In the genomic region with DNA sequence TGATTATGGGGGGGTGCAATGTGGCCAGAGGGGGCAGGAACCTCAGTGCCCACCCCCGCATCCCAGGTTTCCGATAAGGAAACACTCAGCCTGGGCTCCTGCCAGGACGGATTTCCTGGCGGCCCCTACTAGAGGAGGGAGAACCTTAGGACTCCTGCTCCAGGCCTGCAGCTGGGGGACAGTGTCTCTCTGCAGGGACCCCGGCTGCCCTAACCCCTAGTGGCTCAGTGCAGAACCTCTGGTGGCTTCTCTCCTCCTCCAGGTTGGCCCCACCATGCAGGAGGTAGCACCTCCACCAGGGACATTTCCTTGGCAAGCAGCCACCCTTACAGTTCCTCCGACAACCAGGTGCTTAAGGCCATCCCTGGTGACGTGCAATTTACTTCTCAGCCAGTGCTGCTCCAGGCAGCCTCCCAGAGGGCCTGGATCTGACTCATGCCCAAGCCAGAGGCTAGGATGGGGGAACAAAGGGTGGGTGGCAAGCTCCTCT, we compare ENCODE assay signal across 9 cellular contexts. TPM values are rescaled to one million over a fixed set of nuclear protein-coding genes. Genes with fewer than 3 reads are reported as not detected.
DNase-seq lines count a peak whose midpoint lies in the region; ATAC-seq and TF ChIP-seq lines count a peak whose summit lies in the region.
"Had no signal": no experiment of that assay in that cellular context is flagged by ENCODE, and none has a peak within 500 bp of the region (broad histone marks: within the 10 kb centered on the region; RNA-seq: fewer than 3 reads in every experiment).

No MANE protein-coding gene starts in this region.

- peaks cover 5% of the 10 kb centered on the region for H3K27me3 ChIP-seq in GM23248 (replicated peaks; ENCODE audit: insufficient read depth)
- no peaks in the 10 kb centered on the region for H3K27me3 ChIP-seq in psoas muscle (ENCODE audit: insufficient read depth in 3 of 3, low read length in 2 of 3)

- DNase-seq in GM23248 = peak; percentile 18
- DNase-seq in NCI-H2196 treated with DMSO at 0.1 percent for 48 hours (lab: John Stamatoyannopoulos, UW; ENCODE audit: unreplicated experiment) = peak; percentile 17
- DNase-seq in epithelial cell of esophagus (ENCODE audit: low read depth) = peak; percentile 75
- DNase-seq in psoas muscle = no peak
- no peak for DNase-seq in activated CD4-positive, CD25-positive, alpha-beta regulatory T cell (lab: John Stamatoyannopoulos, UW)
- DNase-seq: central memory CD4-positive, alpha-beta T cell; MV-4-11 had no signal

- H3K4me1 ChIP-seq in GM23248 (ENCODE audit: insufficient read depth) (no peaks in the 10 kb centered on the region), psoas muscle (no peaks in the 10 kb centered on the region)

- H2AFZ ChIP-seq in GM23248 = no peak overlapping the region

- intact Hi-C loops in psoas muscle (cut with DNase I) = loop anchor here in 1 of 2 donors (5.0 kb wide), 1 partner anchor 36 kb away; no protein-coding TSS in a partner anchor

- H3K79me2 ChIP-seq in GM23248 (ENCODE audit: insufficient read depth) = no peaks in the 10 kb centered on the region

- no peak overlapping the region for H3K9ac ChIP-seq in GM23248

- in situ Hi-C loops in GM23248 (cut with MboI) = no loop called here

- TF ChIP-seq CTCF in epithelial cell of esophagus (IDR thresholded peaks at IDR 0.05; ENCODE audit: insufficient read depth, low read depth, low read length, missing control alignments) = no peak
- no peak for TF ChIP-seq CTCF in psoas muscle (IDR thresholded peaks at IDR 0.05)

- H3K36me3 ChIP-seq in GM23248 (ENCODE audit: low read depth) (no peaks in the 10 kb centered on the region), psoas muscle (ENCODE audit: insufficient read depth in 1 of 2, low read depth in 1 of 2) (peaks cover 0 to 44% of the 10 kb centered on the region in 2 donors)

- no peak overlapping the region for H3K4me2 ChIP-seq in GM23248 (ENCODE audit: unreplicated experiment)

- no peaks in the 10 kb centered on the region for H3F3A ChIP-seq in GM23248 (ENCODE audit: insufficient read depth)

- ATAC-seq in psoas muscle (peak; percentile 28 to 43 (median 36)), GM21576 (IDR thresholded peaks at IDR 0.05; ENCODE audit: unreplicated experiment) (no peak), HG03469 (IDR thresholded peaks at IDR 0.05; ENCODE audit: unreplicated experiment) (no peak)

- H3K27ac ChIP-seq in GM23248 (no peak overlapping the region), psoas muscle (no peak overlapping the region)

- H4K20me1 ChIP-seq in GM23248 (ENCODE audit: insufficient read depth) = no peaks in the 10 kb centered on the region

- WGBS in GM23248 (ENCODE audit: low coverage in 1 of 2, low lambda C conversion rate in 2 of 2, missing lambda C conversion rate in 2 of 2), 2 experiments = 74 to 81% methylated on average over 6 of the region's 7 CpGs
- 54 to 82% (median 67%) methylated on average over 7 of the region's 7 CpGs for WGBS in psoas muscle, 3 donors

- H3K4me3 ChIP-seq in GM23248 = no peak overlapping the region
- no peak overlapping the region for H3K4me3 ChIP-seq in epithelial cell of esophagus (ENCODE audit: low read length)
- H3K4me3 ChIP-seq in psoas muscle = no peak overlapping the region

- no peaks in the 10 kb centered on the region for H3K9me3 ChIP-seq in GM23248 (ENCODE audit: low read depth)
- H3K9me3 ChIP-seq in psoas muscle = no peaks in the 10 kb centered on the region

- H3K9me2 ChIP-seq in GM23248 (ENCODE audit: insufficient read depth) = no peaks in the 10 kb centered on the region

RNA-seq across cellular contexts. Expression of a gene that starts 31.9 kb away (rescaled TPM):
- 0.86 and 7.1 TPM in 2 replicates for total RNA-seq in GM23248 (2014; rRNA removed; shearing (Covaris generic))
- polyA plus RNA-seq in GM23248 (2016; fragmentation: Nextera tagmentation; extraction: Ambion mirVana) (0.80 and 1.1 TPM in 2 replicates), psoas muscle (10 to 100 TPM; 13.1 to 27.3 (median 18.6) TPM)
- total RNA-seq in psoas muscle = 10 to 100 TPM; 26.2 to 36.3 (median 29.0) TPM

RNA-seq across cellular contexts. Expression of a gene that starts 37.7 kb away (rescaled TPM):
- not detected in 2 replicates for total RNA-seq in GM23248 (2014; rRNA removed; shearing (Covaris generic))
- polyA plus RNA-seq in GM23248 (2016; fragmentation: Nextera tagmentation; extraction: Ambion mirVana) (0.19 TPM in 1 of 2 replicates, not detected in the other), psoas muscle (under 1 TPM; 0.05 to 0.08 (median 0.08) TPM)
- total RNA-seq in psoas muscle = not detected

Comparison
In these comparisons a context has a peak if more than half of its experiments do, and no peak if none do; other contexts are left out.
1. DNase-seq: peak in GM23248 (single experiment), NCI-H2196 treated with DMSO at 0.1 percent for 48 hours (single experiment) and epithelial cell of esophagus (single experiment); none in psoas muscle (0 of 2) and activated CD4-positive, CD25-positive, alpha-beta regulatory T cell (0 of 4).
2. ATAC-seq: peak in psoas muscle (4 of 4); none in GM21576 (single experiment) and HG03469 (single experiment).